In the genomic region with DNA sequence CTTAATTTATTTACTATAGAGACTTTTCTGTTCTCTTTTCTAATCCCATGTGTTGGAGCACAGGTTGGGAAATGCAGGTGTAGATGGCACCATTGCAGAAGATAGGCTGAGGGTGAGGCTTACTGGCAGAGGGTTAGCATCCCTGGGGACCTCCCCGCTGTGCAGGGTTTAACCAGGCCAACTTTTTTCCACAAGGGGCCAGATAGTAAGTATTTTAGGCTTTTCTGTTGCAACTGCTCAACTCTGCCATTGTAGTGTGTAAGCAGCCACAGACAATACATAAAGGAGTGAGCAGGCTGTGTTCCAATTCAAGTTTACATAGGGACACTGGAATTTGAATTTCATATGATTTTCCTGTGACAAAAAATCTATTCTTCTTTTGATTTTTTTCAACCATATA, we compare ENCODE assay signal across 20 cellular contexts. TPM values are rescaled to one million over a fixed set of nuclear protein-coding genes. Genes with fewer than 3 reads are reported as not detected.
A peak's percentile ranks its signal among the peaks of the same experiment; 100 is the strongest.
DNase-seq lines count a peak whose midpoint lies in the region; ATAC-seq and TF ChIP-seq lines count a peak whose summit lies in the region.
"Had no signal": no experiment of that assay in that cellular context is flagged by ENCODE, and none has a peak within 500 bp of the region (broad histone marks: within the 10 kb centered on the region; RNA-seq: fewer than 3 reads in every experiment).

No MANE protein-coding gene starts in this region.

- TF ChIP-seq EP300 in esophagus muscularis mucosa (IDR thresholded peaks at IDR 0.05) = no peak

- in situ Hi-C loops in HAP-1 (cut with MboI; ENCODE audit: low sequenced_read_pairs) (no loop called here), SK-MEL-5 (cut with HindIII; ENCODE audit: low pct_unique_long_range_greater_than_20kb, low sequenced_read_pairs) (no loop called here)

- peaks cover 18% of the 10 kb centered on the region for H3K4me1 ChIP-seq in HAP-1
- no peaks in the 10 kb centered on the region for H3K4me1 ChIP-seq in esophagus muscularis mucosa

- H3K27ac ChIP-seq in esophagus muscularis mucosa (replicated peaks in 1 of 4) = no peak overlapping the region
- H3K27ac ChIP-seq: GM23248, HL-60 had no signal

- ATAC-seq in sciatic nerve = peak; percentile 55

- peak; percentile 20 for DNase-seq in NCI-H2171 treated with DMSO at 0.1 percent for 48 hours (lab: John Stamatoyannopoulos, UW)
- DNase-seq in NCI-H2171 (lab: John Stamatoyannopoulos, UW) = no peak
- peak; percentile 23 to 53 for DNase-seq in HAP-1 (ENCODE audit: low spot score in 2 of 2)
- DNase-seq in SK-MEL-5 (ENCODE audit: low read depth, low spot score) = peak; percentile 22
- DNase-seq in sciatic nerve (ENCODE audit: low spot score) = no peak
- no peak for DNase-seq in medulla oblongata (ENCODE audit: extremely low spot score)
- DNase-seq in NCI-H82 treated with DMSO at 0.1 percent for 48 hours (lab: John Stamatoyannopoulos, UW; ENCODE audit: unreplicated experiment) = no peak
- no peak for DNase-seq in esophagus muscularis mucosa (ENCODE audit: extremely low spot score)
- DNase-seq: 8988T; C1 segment of cervical spinal cord; CD4-positive, CD25-positive, alpha-beta regulatory T cell; CD8-positive, alpha-beta memory T cell; COR-L47; DMS 273 treated with DMSO at 0.1 percent for 48 hours; DMS53; GM23248; HCEC 1CT had no signal

- H3K27me3 ChIP-seq in HAP-1 (ENCODE audit: low read depth) (no peaks in the 10 kb centered on the region), esophagus muscularis mucosa (no peaks in the 10 kb centered on the region)

- H3K9me3 ChIP-seq in HAP-1 (no peaks in the 10 kb centered on the region), esophagus muscularis mucosa (no peaks in the 10 kb centered on the region)

- no peak overlapping the region for H3K4me3 ChIP-seq in HAP-1
- H3K4me3 ChIP-seq in esophagus muscularis mucosa = no peak overlapping the region
- H3K4me3 ChIP-seq: GM23248 had no signal

- TF ChIP-seq POLR2A in esophagus muscularis mucosa (IDR thresholded peaks at IDR 0.05; ENCODE audit: low read depth) = no peak

- H3K36me3 ChIP-seq in HAP-1 (replicated peaks) (no peaks in the 10 kb centered on the region), esophagus muscularis mucosa (no peaks in the 10 kb centered on the region)

- intact Hi-C loops in sciatic nerve (cut with DNase I) = loop anchor here (2.0 kb wide), 1 partner anchor 66 kb away; no protein-coding TSS in a partner anchor
- intact Hi-C loops in esophagus muscularis mucosa (cut with DNase I) = no loop called here

- 79% methylated on average over 1 of the region's 1 CpG for WGBS in esophagus muscularis mucosa

- no peak for TF ChIP-seq CTCF in esophagus muscularis mucosa (IDR thresholded peaks at IDR 0.05)

RNA-seq across cellular contexts. Expression of gene AOAH, which starts 34.6 kb away (rescaled TPM):
- 0.05 TPM in 1 of 2 replicates, not detected in the other for total RNA-seq in SK-MEL-5 (2014; rRNA removed; shearing (Covaris generic))
- not detected in 2 replicates for polyA plus RNA-seq in SK-MEL-5 (2015; cell fraction: cytosol; rRNA removed)
- not detected in 2 replicates for polyA plus RNA-seq in SK-MEL-5 (2015; cell fraction: nucleus; rRNA removed)
- total RNA-seq in sciatic nerve (20.6 TPM), esophagus muscularis mucosa (10 to 100 TPM in 1 of 4 donors, 1 to 10 TPM in 3; 2.0 to 16.1 (median 4.5) TPM)
- total RNA-seq: A673, GM23248 had no signal
- polyA plus RNA-seq: AG04450, GM23248 had no signal

Comparison
In these comparisons a context has a peak if more than half of its experiments do, and no peak if none do; other contexts are left out.
1. DNase-seq: peak in NCI-H2171 treated with DMSO at 0.1 percent for 48 hours (single experiment), HAP-1 (2 of 2) and SK-MEL-5 (single experiment); none in NCI-H2171 (single experiment), sciatic nerve (single experiment), medulla oblongata (single experiment), NCI-H82 treated with DMSO at 0.1 percent for 48 hours (single experiment) and esophagus muscularis mucosa (single experiment).